In genomic region chr6:144216668-144217218, GRCh38 we compare ENCODE assay signal across 8 cellular contexts.
DNase-seq lines count a peak whose midpoint lies in the region; ATAC-seq and TF ChIP-seq lines count a peak whose summit lies in the region.

No MANE protein-coding gene starts in this region.

- in situ Hi-C loops in KBM-7 (cut with MboI; ENCODE audit: low pct_unique_long_range_greater_than_20kb, low sequenced_read_pairs) = no loop called here

- H3K4me1 ChIP-seq in NT2/D1 (ENCODE audit: insufficient read depth, insufficient read length) (no peaks in the 10 kb centered on the region), uterus (peaks cover 0 to 4% of the 10 kb centered on the region in 2 donors)

- H3K4me1 Mint-ChIP-seq in mesothelial cell of epicardium = peaks cover 19% of the 10 kb centered on the region

- H3K9ac ChIP-seq in NT2/D1 (ENCODE audit: insufficient read length, low read depth) = peak overlapping the region; percentile 50

- no peaks in the 10 kb centered on the region for H3K27me3 ChIP-seq in NT2/D1 (ENCODE audit: insufficient read depth, insufficient read length)
- no peaks in the 10 kb centered on the region for H3K27me3 ChIP-seq in uterus

- H3K4me3 ChIP-seq in NT2/D1 (ENCODE audit: insufficient read length, low read depth) (peak overlapping the region; percentile 69), uterus (peak overlapping the region; percentile 57 to 60)

- ATAC-seq in HG02588 (IDR thresholded peaks at IDR 0.05; ENCODE audit: unreplicated experiment) = peak; percentile 46

- intact Hi-C loops in uterus (cut with DNase I; ENCODE audit: low total_unique reads) = loop anchor here (5.0 to 10.0 kb wide), 2 partner anchors 68 to 266 kb away; partner anchors contain the start of gene UTRN

- TF ChIP-seq POLR2A in uterus (IDR thresholded peaks at IDR 0.05) = no peak

- H3K4me3 Mint-ChIP-seq in mesothelial cell of epicardium = peak overlapping the region; percentile 84

- TF ChIP-seq CTCF in mesothelial cell of epicardium (IDR thresholded peaks at IDR 0.05; ENCODE audit: unreplicated experiment) = no peak
- peak in 2 of 4 experiments; percentile 31 to 32 for TF ChIP-seq CTCF in uterus (IDR thresholded peaks at IDR 0.05)

- peak overlapping the region; percentile 94 for H3K27ac Mint-ChIP-seq in mesothelial cell of epicardium

- DNase-seq in SKM-1 (lab: John Stamatoyannopoulos, UW; ENCODE audit: unreplicated experiment) (peak; percentile 70), SKM-1 treated with dmso at 0.1 percent for 144 hours (lab: John Stamatoyannopoulos, UW; ENCODE audit: unreplicated experiment) (no peak), NT2/D1 (ENCODE audit: low read depth, low spot score) (no peak), mesothelial cell of epicardium (ENCODE audit: low spot score in 2 of 2, unreplicated experiment in 2 of 2) (no peak), uterus (no peak), KBM-7 (no peak)

- H3K36me3 Mint-ChIP-seq in mesothelial cell of epicardium = no peaks in the 10 kb centered on the region

- peaks cover 14% of the 10 kb centered on the region for H3K9me3 Mint-ChIP-seq in mesothelial cell of epicardium

- H3K27ac ChIP-seq in cingulate gyrus (ENCODE audit: low read depth, low read length) (peak overlapping the region; percentile 80), uterus (peak overlapping the region; percentile 94 to 98)

- H3K27me3 Mint-ChIP-seq in mesothelial cell of epicardium (ENCODE audit: low read depth) = peaks cover 2% of the 10 kb centered on the region

- H3K9me3 ChIP-seq in NT2/D1 (ENCODE audit: insufficient read depth, low read length) = no peaks in the 10 kb centered on the region; the same call in 1 of the 2 replicates
- H3K9me3 ChIP-seq in uterus = no peaks in the 10 kb centered on the region

- no peaks in the 10 kb centered on the region for H3K36me3 ChIP-seq in NT2/D1 (ENCODE audit: insufficient read depth, insufficient read length, low read length)
- H3K36me3 ChIP-seq in uterus = no peaks in the 10 kb centered on the region
